Comparison of ENCODE assay signal across 18 cellular contexts in the genomic region with DNA sequence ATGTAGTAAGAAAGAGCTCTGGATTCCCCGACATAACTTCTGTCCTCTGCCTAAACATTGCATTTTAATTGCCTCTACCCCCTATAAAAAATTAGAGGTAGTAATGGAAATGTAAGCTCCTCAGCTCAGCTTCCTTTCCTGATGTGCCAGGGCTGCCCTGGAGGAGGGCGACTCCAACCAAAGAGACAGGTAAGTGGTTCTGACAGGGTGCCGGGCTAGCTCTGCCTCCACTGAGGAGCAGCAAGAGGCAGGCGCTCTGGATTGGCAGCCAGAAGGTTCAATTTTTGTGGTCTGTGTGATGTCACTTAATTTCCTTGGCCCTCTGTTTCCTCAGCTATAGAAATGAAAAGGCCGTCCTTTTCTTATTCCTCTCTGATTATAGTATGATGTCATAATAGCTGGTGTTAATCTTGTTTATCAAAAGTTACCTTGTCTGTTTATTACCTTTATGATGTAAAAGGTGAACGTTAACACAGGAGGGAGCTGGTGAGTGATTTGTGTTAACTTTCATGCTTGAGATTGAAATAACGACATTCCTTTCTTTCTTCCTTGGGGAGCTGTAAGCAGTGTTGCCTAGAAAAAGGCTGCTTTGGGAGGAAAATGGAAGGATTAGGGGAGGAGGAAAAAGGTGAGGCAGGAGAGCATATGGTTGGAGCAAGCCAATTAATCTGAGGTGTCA. TPM values are rescaled to one million over a fixed set of nuclear protein-coding genes. Genes with fewer than 3 reads are reported as not detected.
DNase-seq lines count a peak whose midpoint lies in the region; ATAC-seq, FAIRE-seq and TF ChIP-seq lines count a peak whose summit lies in the region.
"Had no signal": no experiment of that assay in that cellular context is flagged by ENCODE, and none has a peak within 500 bp of the region (broad histone marks: within the 10 kb centered on the region; RNA-seq: fewer than 3 reads in every experiment).

No MANE protein-coding gene starts in this region.

- peaks cover 8% of the 10 kb centered on the region for H3K36me3 Mint-ChIP-seq in progenitor cell of endocrine pancreas (ENCODE audit: insufficient read depth)

- H3K4me3 Mint-ChIP-seq in progenitor cell of endocrine pancreas (ENCODE audit: low read depth): no peak overlapping the region
- H3K4me3 Mint-ChIP-seq: activated CD4-positive, alpha-beta memory T cell treated with anti-CD3 and anti-CD28 coated beads, Interleukin-2, amount 10 ng/mL, durations not matched to agents 7 days and 5 days; activated T-cell treated with anti-CD3 and anti-CD28 coated beads, Interleukin-2, amount 50 U/mL, for 24 hours; immature natural killer cell; stimulated activated naive CD8-positive, alpha-beta T cell treated with anti-CD3 and anti-CD28 coated beads, Interleukin-15, amount 100 ng/mL, for 72 hours had no signal

- FAIRE-seq in kidney (lab: Jason Lieb, UNC): no peak

- intact Hi-C loops in kidney (cut with DNase I): no loop called here

- peaks cover 3% of the 10 kb centered on the region for H3K9me3 Mint-ChIP-seq in progenitor cell of endocrine pancreas (ENCODE audit: low read depth)
- H3K9me3 Mint-ChIP-seq: activated CD4-positive, alpha-beta memory T cell treated with anti-CD3 and anti-CD28 coated beads, Interleukin-2, amount 10 ng/mL, durations not matched to agents 7 days and 5 days; activated T-cell treated with anti-CD3 and anti-CD28 coated beads, Interleukin-2, amount 50 U/mL, for 24 hours; immature natural killer cell; stimulated activated naive CD8-positive, alpha-beta T cell treated with anti-CD3 and anti-CD28 coated beads, Interleukin-15, amount 100 ng/mL, for 72 hours had no signal

- no peaks in the 10 kb centered on the region for H3K27me3 Mint-ChIP-seq in progenitor cell of endocrine pancreas
- H3K27me3 Mint-ChIP-seq: activated CD4-positive, alpha-beta memory T cell treated with anti-CD3 and anti-CD28 coated beads, Interleukin-2, amount 10 ng/mL, durations not matched to agents 7 days and 5 days; activated T-cell treated with anti-CD3 and anti-CD28 coated beads, Interleukin-2, amount 50 U/mL, for 24 hours; stimulated activated naive CD8-positive, alpha-beta T cell treated with anti-CD3 and anti-CD28 coated beads, Interleukin-15, amount 100 ng/mL, for 72 hours had no signal

- H3K27ac Mint-ChIP-seq in progenitor cell of endocrine pancreas: no peak overlapping the region
- H3K27ac Mint-ChIP-seq: activated CD4-positive, alpha-beta memory T cell treated with anti-CD3 and anti-CD28 coated beads, Interleukin-2, amount 10 ng/mL, durations not matched to agents 7 days and 5 days; activated T-cell treated with anti-CD3 and anti-CD28 coated beads, Interleukin-2, amount 50 U/mL, for 24 hours; immature natural killer cell; stimulated activated naive CD8-positive, alpha-beta T cell treated with anti-CD3 and anti-CD28 coated beads, Interleukin-15, amount 100 ng/mL, for 72 hours had no signal

- no peak overlapping the region for H3K27ac ChIP-seq in HEK293 (ENCODE audit: extremely low read depth, low read depth, low read length)
- H3K27ac ChIP-seq in VCaP: peak overlapping the region; percentile 13; the same call in 1 of the 2 replicates
- H3K27ac ChIP-seq in kidney (ENCODE audit: low read depth in 2 of 2, low read length in 2 of 2): no peak overlapping the region
- H3K27ac ChIP-seq: ascending aorta, upper lobe of left lung had no signal

- POLR2A ChIA-PET in HEK293 (lab: Yijun Ruan, JAX): interaction anchor here (0.8 kb wide), 1 partner anchor 52 kb away, joined by 3 read pairs; the partner anchor contains the start of gene ANLN

- H3K4me1 Mint-ChIP-seq in progenitor cell of endocrine pancreas (ENCODE audit: low read depth): no peaks in the 10 kb centered on the region
- H3K4me1 Mint-ChIP-seq: activated CD4-positive, alpha-beta memory T cell treated with anti-CD3 and anti-CD28 coated beads, Interleukin-2, amount 10 ng/mL, durations not matched to agents 7 days and 5 days; immature natural killer cell; stimulated activated naive CD8-positive, alpha-beta T cell treated with anti-CD3 and anti-CD28 coated beads, Interleukin-15, amount 100 ng/mL, for 72 hours had no signal

- TF ChIP-seq CTCF in HEK293 (tag by site-specific recombination; IDR thresholded peaks at IDR 0.05) (no peak), VCaP (conservative IDR thresholded peaks at IDR 0.05) (no peak), kidney (IDR thresholded peaks at IDR 0.05; ENCODE audit: borderline replicate concordance, extremely low read depth, insufficient read depth) (peak; percentile 10), progenitor cell of endocrine pancreas (IDR thresholded peaks at IDR 0.05; ENCODE audit: unreplicated experiment) (peak; percentile 13)

- H3K36me3 ChIP-seq in HEK293 (ENCODE audit: control insufficient read depth in 2 of 2, insufficient read depth in 1 of 2, low read length in 2 of 2) (peaks cover 55 to 73% of the 10 kb centered on the region in 2 experiments), kidney (ENCODE audit: control insufficient read depth in 1 of 2, insufficient read depth in 2 of 2, low read length in 2 of 2) (no peaks in the 10 kb centered on the region)
- H3K36me3 ChIP-seq: ascending aorta, upper lobe of left lung had no signal

- H3K9ac ChIP-seq in kidney (ENCODE audit: low read length in 2 of 2): no peak overlapping the region

- H3K9me3 ChIP-seq in HEK293 (ENCODE audit: control insufficient read depth, insufficient read depth, low read depth, low read length): no peaks in the 10 kb centered on the region
- no peaks in the 10 kb centered on the region for H3K9me3 ChIP-seq in kidney (ENCODE audit: control insufficient read depth in 1 of 2, low read length in 2 of 2)
- H3K9me3 ChIP-seq: ascending aorta, upper lobe of left lung had no signal

- H3K4me3 ChIP-seq in HEK293 (ENCODE audit: low read depth, low read length) (no peak overlapping the region), kidney (ENCODE audit: low read length in 2 of 2) (no peak overlapping the region)
- H3K4me3 ChIP-seq: ascending aorta, upper lobe of left lung had no signal

- H3K4me1 ChIP-seq in HEK293 (ENCODE audit: control insufficient read depth, insufficient read depth, low read length) (no peaks in the 10 kb centered on the region), kidney (ENCODE audit: control insufficient read depth in 1 of 2, insufficient read depth in 1 of 2, low read depth in 1 of 2, low read length in 2 of 2) (no peaks in the 10 kb centered on the region)
- H3K4me1 ChIP-seq: ascending aorta had no signal

- DNase-seq in kidney (no peak), progenitor cell of endocrine pancreas (ENCODE audit: low spot score, unreplicated experiment) (no peak), superior temporal gyrus (ENCODE audit: extremely low spot score) (no peak)
- DNase-seq in stimulated activated CD4-positive, alpha-beta T cell treated with anti-CD3 and anti-CD28 coated beads, Interleukin-4, amount 100 ng/mL, for 4 hours: no peak
- DNase-seq: activated CD4-positive, alpha-beta memory T cell treated with anti-CD3 and anti-CD28 coated beads, Interleukin-2, amount 10 ng/mL, durations not matched to agents 7 days and 5 days; activated naive CD4-positive, alpha-beta T cell treated with anti-CD3 and anti-CD28 coated beads, Interleukin-2, amount 50 U/mL, for 16 hours; activated T-cell treated with anti-CD3 and anti-CD28 coated beads, Interleukin-2, amount 50 U/mL, for 24 hours; effector memory CD4-positive, alpha-beta T cell; GOT3; NCI-H510A; stimulated activated CD4-positive, alpha-beta T cell treated with anti-CD3 and anti-CD28 coated beads, Interleukin-1b, Interleukin-23, amount 100 ng/mL, for 48 hours; stimulated activated naive CD8-positive, alpha-beta T cell treated with anti-CD3 and anti-CD28 coated beads, Interleukin-15, amount 100 ng/mL, for 72 hours; upper lobe of left lung had no signal

- CTCF ChIA-PET in HEK293 (lab: Yijun Ruan, JAX): interaction anchor here (0.5 to 2.1 kb wide), 25 partner anchors 8 to 759 kb away, joined by 3 to 18 read pairs (median 4); a partner anchor contains a TSS

- no peak for ATAC-seq in GM21447 (IDR thresholded peaks at IDR 0.05; ENCODE audit: unreplicated experiment)
- ATAC-seq: stimulated activated naive CD8-positive, alpha-beta T cell treated with anti-CD3 and anti-CD28 coated beads, Interleukin-15, amount 100 ng/mL, for 72 hours had no signal

TF ChIP-seq in HEK293, 187 proteins besides CTCF, POLR2A, EP300 and RAD21:
- TF ChIP-seq ZNF112 (tag by site-specific recombination; IDR thresholded peaks at IDR 0.05) (no peak), HIC1 (tag by site-specific recombination; IDR thresholded peaks at IDR 0.05) (no peak), SP3 (tag by site-specific recombination; IDR thresholded peaks at IDR 0.05) (no peak)
- TF ChIP-seq, protein P1, sequence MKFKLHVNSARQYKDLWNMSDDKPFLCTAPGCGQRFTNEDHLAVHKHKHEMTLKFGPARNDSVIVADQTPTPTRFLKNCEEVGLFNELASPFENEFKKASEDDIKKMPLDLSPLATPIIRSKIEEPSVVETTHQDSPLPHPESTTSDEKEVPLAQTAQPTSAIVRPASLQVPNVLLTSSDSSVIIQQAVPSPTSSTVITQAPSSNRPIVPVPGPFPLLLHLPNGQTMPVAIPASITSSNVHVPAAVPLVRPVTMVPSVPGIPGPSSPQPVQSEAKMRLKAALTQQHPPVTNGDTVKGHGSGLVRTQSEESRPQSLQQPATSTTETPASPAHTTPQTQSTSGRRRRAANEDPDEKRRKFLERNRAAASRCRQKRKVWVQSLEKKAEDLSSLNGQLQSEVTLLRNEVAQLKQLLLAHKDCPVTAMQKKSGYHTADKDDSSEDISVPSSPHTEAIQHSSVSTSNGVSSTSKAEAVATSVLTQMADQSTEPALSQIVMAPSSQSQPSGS (tag by site-specific recombination; IDR thresholded peaks at IDR 0.05; ENCODE audit: low read depth): peak; percentile 61; the same call in 1 of the 2 replicates
TF ChIP-seq in HEK293: peak in this region for 1.

RNA-seq across cellular contexts. Expression of gene ANLN, which starts 51.8 kb away (rescaled TPM):
- total RNA-seq in kidney (1.2 TPM), progenitor cell of endocrine pancreas (37.2 and 40.6 TPM in 2 replicates)
- polyA plus RNA-seq in kidney (ENCODE audit: insufficient read depth, low read depth, low replicate concordance): 0.17 TPM

Comparison
In these comparisons a context has a peak if more than half of its experiments do, and no peak if none do; other contexts are left out.
1. CTCF ChIP-seq: peak in kidney (single experiment) and progenitor cell of endocrine pancreas (single experiment); none in HEK293 (single experiment) and VCaP (single experiment).
2. RNA of gene ANLN, which starts 51.8 kb away (total RNA-seq): 37.2 to 40.6 TPM in progenitor cell of endocrine pancreas; 1.2 TPM in kidney (single experiment); every median in the first group is over 10 times any median in the second.